In genomic region chr15:35566991-35567390, GRCh38 we compare ENCODE assay signal across 29 cellular contexts.
"Had no signal": no experiment of that assay in that cellular context is flagged by ENCODE, and none has a peak within 500 bp of the region (broad histone marks: within the 10 kb centered on the region; RNA-seq: fewer than 3 reads in every experiment).

No MANE protein-coding gene starts in this region.

- H3K4me1 ChIP-seq: ascending aorta, foreskin keratinocyte, gastrocnemius medialis had no signal

- H3K9me3 ChIP-seq: ascending aorta, esophagus muscularis mucosa, gastrocnemius medialis had no signal

- H3K36me3 ChIP-seq: ascending aorta, brain microvascular endothelial cell, esophagus muscularis mucosa, gastrocnemius medialis had no signal

- H3K4me3 ChIP-seq: ascending aorta, esophagus muscularis mucosa, gastrocnemius medialis had no signal

- FAIRE-seq: bronchial epithelial cell, colon had no signal

- H3K27me3 ChIP-seq: ascending aorta, brain microvascular endothelial cell, esophagus muscularis mucosa, foreskin keratinocyte, gastrocnemius medialis had no signal

- H3K27ac ChIP-seq: ascending aorta, brain microvascular endothelial cell, foreskin keratinocyte, gastrocnemius medialis had no signal

- ATAC-seq: activated CD4-positive, alpha-beta T cell treated with anti-CD3 and anti-CD28 coated beads for 36 hours; activated naive CD4-positive, alpha-beta T cell treated with anti-CD3 and anti-CD28 coated beads, Interleukin-2, amount 50 U/mL, for 72 hours; activated T-cell treated with anti-CD3 and anti-CD28 coated beads, Interleukin-2, amount 50 U/mL, for 72 hours; effector memory CD8-positive, alpha-beta T cell; foreskin keratinocyte; gastrocnemius medialis had no signal

- DNase-seq: activated CD4-positive, alpha-beta memory T cell treated with anti-CD3 and anti-CD28 coated beads, Interleukin-2, amount 10 ng/mL, durations not matched to agents 7 days and 5 days; activated CD4-positive, alpha-beta T cell treated with anti-CD3 and anti-CD28 coated beads for 36 hours; activated CD4-positive, alpha-beta T cell treated with anti-CD3 and anti-CD28 coated beads, Interleukin-2, amount 10 ng/mL, durations not matched to agents 7 days and 5 days; activated CD4-positive, alpha-beta T cell treated with anti-CD3 and anti-CD28 coated beads, Interleukin-2, amount 50 U/mL, for 4 hours; activated CD4-positive, CD25-positive, alpha-beta regulatory T cell; activated CD4-positive, CD25-positive, alpha-beta regulatory T cell treated with anti-CD3 and anti-CD28 coated beads, Interleukin-2, amount 50 U/mL, for 72 hours; activated CD8-positive, alpha-beta memory T cell treated with anti-CD3 and anti-CD28 coated beads, Interleukin-2, amount 50 U/mL, for 48 hours; activated gamma-delta T cell; activated naive CD4-positive, alpha-beta T cell; activated naive CD4-positive, alpha-beta T cell treated with anti-CD3 and anti-CD28 coated beads, Interleukin-2, amount 10 ng/mL, durations not matched to agents 7 days and 5 days; activated naive CD8-positive, alpha-beta T cell treated with anti-CD3 and anti-CD28 coated beads, Interleukin-2, amount 10 ng/mL, durations not matched to agents 7 days and 5 days; activated T-cell treated with anti-CD3 and anti-CD28 coated beads for 4 hours; activated T-cell treated with anti-CD3 and anti-CD28 coated beads, Interleukin-2, amount 50 U/mL, for 24 hours; activated T-cell treated with anti-CD3 and anti-CD28 coated beads, Interleukin-2, amount 50 U/mL, for 72 hours; brain microvascular endothelial cell; caudate nucleus; cortex of kidney; dermis blood vessel endothelial cell; effector CD4-positive, alpha-beta T cell; effector memory CD8-positive, alpha-beta T cell; erythroblast; foreskin keratinocyte; gastrocnemius medialis; T-helper 2 cell had no signal
